In genomic region chr10:122132882-122133634, GRCh38 we compare ENCODE assay signal across 2 cellular contexts.
TF ChIP-seq lines count a peak whose summit lies in the region.

No MANE protein-coding gene starts in this region.

TF ChIP-seq in GM23338, 12 proteins besides CTCF, POLR2A, EP300 and RAD21:
- TF ChIP-seq ZNF462 (CRISPR knock-in tag; IDR thresholded peaks at IDR 0.05) (no peak), JUNB (IDR thresholded peaks at IDR 0.05; ENCODE audit: unreplicated experiment) (no peak), STAT1 (IDR thresholded peaks at IDR 0.05; ENCODE audit: unreplicated experiment) (no peak), EZH2 (IDR thresholded peaks at IDR 0.05; ENCODE audit: low read depth, unreplicated experiment) (no peak), EZH2phosphoT487 (IDR thresholded peaks at IDR 0.05; ENCODE audit: unreplicated experiment) (no peak), CREB1 (CRISPR knock-in tag; IDR thresholded peaks at IDR 0.05; ENCODE audit: low read depth) (no peak), ZNF114 (CRISPR knock-in tag; IDR thresholded peaks at IDR 0.05) (no peak), NANOG (IDR thresholded peaks at IDR 0.05; ENCODE audit: borderline replicate concordance) (no peak), ETS1 (IDR thresholded peaks at IDR 0.05) (no peak), REST (IDR thresholded peaks at IDR 0.05; ENCODE audit: unreplicated experiment) (no peak), ZNF331 (CRISPR knock-in tag; IDR thresholded peaks at IDR 0.05; ENCODE audit: low read depth) (no peak), POLR2AphosphoS5 (IDR thresholded peaks at IDR 0.05; ENCODE audit: low read depth) (no peak)

TF ChIP-seq in WTC11, 78 proteins besides CTCF, POLR2A, EP300 and RAD21 (continued from another document):
- no peak for TF ChIP-seq E2F5 (CRISPR knock-in tag; IDR thresholded peaks at IDR 0.05)
- no peak for TF ChIP-seq JAZF1 (CRISPR knock-in tag; IDR thresholded peaks at IDR 0.05)
- TF ChIP-seq ZNF138 (CRISPR knock-in tag; conservative IDR thresholded peaks at IDR 0.05) = no peak
- TF ChIP-seq STAT6 (CRISPR knock-in tag; conservative IDR thresholded peaks at IDR 0.05; ENCODE audit: low read depth) = no peak
